ENCODE assay signal across 8 cellular contexts in the genomic region with DNA sequence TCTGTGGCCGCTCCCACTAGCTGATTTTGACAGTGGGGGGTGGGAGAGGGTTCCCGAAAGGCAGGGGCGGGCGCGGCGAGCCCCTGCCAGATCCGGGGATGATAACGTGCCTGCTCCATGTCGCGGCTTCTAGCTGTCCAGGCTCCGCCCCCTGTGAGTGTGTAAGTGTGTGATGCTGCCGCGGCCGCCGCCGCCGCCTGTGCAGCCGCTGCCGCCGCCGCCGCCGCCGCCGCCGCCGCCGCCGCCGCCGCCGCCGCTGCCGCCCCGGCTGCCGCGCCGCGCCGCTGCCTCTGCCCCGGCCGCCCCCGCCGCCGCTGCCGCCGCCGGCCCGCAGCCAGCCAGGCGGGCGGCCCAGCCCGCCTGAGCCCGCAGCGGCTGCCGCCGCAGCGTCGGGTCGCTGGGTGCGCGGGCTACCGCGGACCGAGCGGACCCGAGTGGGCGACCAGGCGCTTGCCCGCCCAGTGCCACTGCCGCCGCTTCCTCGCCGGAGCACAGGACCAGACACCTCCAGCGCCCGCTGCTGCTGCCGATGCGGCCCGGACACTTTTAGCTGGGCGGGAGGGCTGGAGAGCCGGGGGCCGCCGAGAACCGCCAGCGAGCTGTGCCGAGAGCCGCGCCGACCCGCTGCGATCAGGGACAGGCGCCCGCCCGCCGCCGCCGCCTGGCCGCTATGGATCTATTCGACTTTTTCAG. TPM values are rescaled to one million over a fixed set of nuclear protein-coding genes. Genes with fewer than 3 reads are reported as not detected.
A peak's percentile ranks its signal among the peaks of the same experiment; 100 is the strongest.
DNase-seq lines count a peak whose midpoint lies in the region; ATAC-seq and TF ChIP-seq lines count a peak whose summit lies in the region.

A gene (plus strand): TSS at position 190 of the 693 bp plus-strand sequence. CDS start 481 bp downstream, at position 671.

- peaks cover 43% of the 10 kb centered on the region for H3K27me3 Mint-ChIP-seq in activated T-cell treated with anti-CD3 and anti-CD28 coated beads, Interleukin-2, amount 50 U/mL, for 24 hours

- DNase-seq in BJ (ENCODE audit: low read depth), result no peak
- peak; percentile 28 for DNase-seq in NCI-H69 (lab: John Stamatoyannopoulos, UW)
- DNase-seq in activated T-cell treated with anti-CD3 and anti-CD28 coated beads, Interleukin-2, amount 50 U/mL, for 24 hours, result peak; percentile 62
- peak; percentile 8 to 31 for DNase-seq in foreskin fibroblast
- DNase-seq in ovary, result peak in 4 of 5 donors; percentile 19 to 52 (median 39)
- DNase-seq in NCI-H2107 treated with DMSO at 0.1 percent for 48 hours (lab: John Stamatoyannopoulos, UW; ENCODE audit: unreplicated experiment), result no peak
- no peak for DNase-seq in NCI-H2196 treated with DMSO at 0.1 percent for 48 hours (lab: John Stamatoyannopoulos, UW; ENCODE audit: unreplicated experiment)

- peak within 1 kb of the TSS; percentile 21 for H3K4me3 ChIP-seq in BJ (ENCODE audit: low read depth, low read length)
- peak within 1 kb of the TSS; percentile 33 to 34 for H3K4me3 ChIP-seq in foreskin fibroblast (ENCODE audit: low read depth in 1 of 2, low read length in 2 of 2)
- H3K4me3 ChIP-seq in ovary, result peak within 1 kb of the TSS; percentile 18

- H3K27ac Mint-ChIP-seq in activated T-cell treated with anti-CD3 and anti-CD28 coated beads, Interleukin-2, amount 50 U/mL, for 24 hours, result no peak within 1 kb of the TSS

- TF ChIP-seq EP300 in ovary (IDR thresholded peaks at IDR 0.05), result no peak

- 36 to 52% (median 39%) methylated on average over 40 to 95 of the region's 98 CpGs for WGBS in ovary, 3 donors

- H3K36me3 Mint-ChIP-seq in activated T-cell treated with anti-CD3 and anti-CD28 coated beads, Interleukin-2, amount 50 U/mL, for 24 hours (ENCODE audit: low read depth), result no peaks in the 10 kb centered on the region

- peak; percentile 46 for ATAC-seq in GM21619 (IDR thresholded peaks at IDR 0.05; ENCODE audit: unreplicated experiment)

- no peaks in the 10 kb centered on the region for H3K4me1 ChIP-seq in ovary (ENCODE audit: insufficient read depth)

- H3K9me3 ChIP-seq in ovary, result no peaks in the 10 kb centered on the region

- H3K27me3 ChIP-seq in BJ (ENCODE audit: control insufficient read depth, insufficient read depth, low read length) (no peaks in the 10 kb centered on the region), ovary (no peaks in the 10 kb centered on the region)

- H3K9me3 Mint-ChIP-seq in activated T-cell treated with anti-CD3 and anti-CD28 coated beads, Interleukin-2, amount 50 U/mL, for 24 hours, result no peaks in the 10 kb centered on the region

- TF ChIP-seq POLR2A in ovary (IDR thresholded peaks at IDR 0.05), result no peak

- peak within 1 kb of the TSS in 1 of 2 donors; percentile 36 for H3K27ac ChIP-seq in ovary

- H3K36me3 ChIP-seq in BJ (ENCODE audit: control insufficient read depth, insufficient read depth, low read length), result no peaks in the 10 kb centered on the region
- no peaks in the 10 kb centered on the region for H3K36me3 ChIP-seq in ovary

- intact Hi-C loops in ovary (cut with DNase I), result no loop called here

- peak within 1 kb of the TSS; percentile 79 for H3K4me3 Mint-ChIP-seq in activated T-cell treated with anti-CD3 and anti-CD28 coated beads, Interleukin-2, amount 50 U/mL, for 24 hours

- peaks cover 21% of the 10 kb centered on the region for H3K4me1 Mint-ChIP-seq in activated T-cell treated with anti-CD3 and anti-CD28 coated beads, Interleukin-2, amount 50 U/mL, for 24 hours (ENCODE audit: low read depth)

- TF ChIP-seq CTCF in BJ (IDR thresholded peaks at IDR 0.05; ENCODE audit: insufficient read depth, low read depth, low read length), result no peak
- no peak for TF ChIP-seq CTCF in foreskin fibroblast (IDR thresholded peaks at IDR 0.05; ENCODE audit: low read depth, low read length)
- no peak for TF ChIP-seq CTCF in ovary (IDR thresholded peaks at IDR 0.05)

- POLR2A ChIA-PET in BJ (lab: Charles Lee), result no interaction called here

- CTCF ChIA-PET in BJ (lab: Yijun Ruan, JAX), result interaction anchor here (1.1 kb wide), 1 partner anchor 9 kb away, joined by 3 read pairs; no protein-coding TSS in a partner anchor

RNA-seq across cellular contexts. Expression of the gene that starts here (rescaled TPM):
- polyA plus RNA-seq in BJ (2011; rRNA removed) (not detected in 2 replicates), ovary (10 to 100 TPM in 1 of 2 donors, 1 to 10 TPM in 1; 2.8 to 11.8 TPM)
- polyA minus RNA-seq in BJ (2011; rRNA and poly(A)+ RNA removed), result 0.26 and 0.28 TPM in 2 replicates
- 10 to 100 TPM in 1 of 7 donors, 1 to 10 TPM in 6; 1.3 to 12.3 (median 4.6) TPM for total RNA-seq in ovary

Comparison
In these comparisons a context has a peak if more than half of its experiments do, and no peak if none do; other contexts are left out.
1. DNase-seq: peak in NCI-H69 (single experiment), activated T-cell treated with anti-CD3 and anti-CD28 coated beads, Interleukin-2, amount 50 U/mL, for 24 hours (single experiment), foreskin fibroblast (2 of 2) and ovary (4 of 5); none in BJ (single experiment), NCI-H2107 treated with DMSO at 0.1 percent for 48 hours (single experiment) and NCI-H2196 treated with DMSO at 0.1 percent for 48 hours (single experiment).
2. Peak in every context shown above with its lines, with median percentiles within 50 percentile points of each other: H3K4me3 ChIP-seq.